In genomic region chr5:67720162-67720772, GRCh38 we compare ENCODE assay signal across 36 cellular contexts.
A peak's percentile ranks its signal among the peaks of the same experiment; 100 is the strongest.
DNase-seq lines count a peak whose midpoint lies in the region; ATAC-seq, FAIRE-seq and TF ChIP-seq lines count a peak whose summit lies in the region.
"Had no signal": no experiment of that assay in that cellular context is flagged by ENCODE, and none has a peak within 500 bp of the region (broad histone marks: within the 10 kb centered on the region; RNA-seq: fewer than 3 reads in every experiment).

No MANE protein-coding gene starts in this region.

- POLR2A ChIA-PET in HepG2 (lab: Yijun Ruan, JAX), result no interaction called here
- POLR2A ChIA-PET in Caco-2 (lab: Charles Lee), result no interaction called here
- POLR2A ChIA-PET in K562 (lab: Yijun Ruan, JAX), result no interaction called here

- H3K27ac Mint-ChIP-seq in Caco-2 (ENCODE audit: unreplicated experiment), result peak overlapping the region; percentile 2
- peak overlapping the region; percentile 14 for H3K27ac Mint-ChIP-seq in central memory CD8-positive, alpha-beta T cell (ENCODE audit: low read depth)
- H3K27ac Mint-ChIP-seq in type B pancreatic cell, result no peak overlapping the region
- H3K27ac Mint-ChIP-seq: B cell; CD14-positive monocyte; CD4-positive, alpha-beta memory T cell; CD4-positive, alpha-beta T cell; CD4-positive, CD25-positive, alpha-beta regulatory T cell; CD8-positive, alpha-beta memory T cell; CD8-positive, alpha-beta T cell had no signal

- peaks cover 10% of the 10 kb centered on the region for H3K9me3 Mint-ChIP-seq in Caco-2 (ENCODE audit: unreplicated experiment)
- no peaks in the 10 kb centered on the region for H3K9me3 Mint-ChIP-seq in central memory CD8-positive, alpha-beta T cell
- no peaks in the 10 kb centered on the region for H3K9me3 Mint-ChIP-seq in type B pancreatic cell
- H3K9me3 Mint-ChIP-seq: CD4-positive, alpha-beta memory T cell; CD4-positive, alpha-beta T cell; CD4-positive, CD25-positive, alpha-beta regulatory T cell; CD8-positive, alpha-beta memory T cell; CD8-positive, alpha-beta T cell had no signal

- BruUV-seq in HepG2 (replicated peaks; lab: Mats Ljungman, UMichigan) (no TSS peak), Caco-2 (replicated peaks; lab: Mats Ljungman, UMichigan) (no TSS peak), K562 (replicated peaks; lab: Mats Ljungman, UMichigan) (no TSS peak)

- H3K4me1 ChIP-seq in HepG2 (ENCODE audit: insufficient read depth, low read length), result no peaks in the 10 kb centered on the region
- H3K4me1 ChIP-seq in right lobe of liver, result no peaks in the 10 kb centered on the region
- no peaks in the 10 kb centered on the region for H3K4me1 ChIP-seq in Caco-2
- H3K4me1 ChIP-seq in K562 (replicated peaks in 1 of 2; ENCODE audit: control insufficient read depth in 2 of 2, insufficient read depth in 2 of 2, low read length in 2 of 2), result no peaks in the 10 kb centered on the region
- H3K4me1 ChIP-seq: A549; BE2C; BLaER1; BLaER1 treated with 17β-estradiol and CSF1 and Interleukin-3, amounts not matched to agents 10 nM and 100 nM had no signal

- TF ChIP-seq CTCF in HepG2 (CRISPR knock-in tag; IDR thresholded peaks at IDR 0.05) (no peak), right lobe of liver (IDR thresholded peaks at IDR 0.05) (no peak), Caco-2 (IDR thresholded peaks at IDR 0.05; ENCODE audit: insufficient read depth in 1 of 2, low read depth in 1 of 2, low read length in 1 of 2, severe bottlenecking in 1 of 2, unreplicated experiment in 1 of 2) (no peak), K562 (IDR thresholded peaks at IDR 0.05 in 2 of 3, conservative IDR thresholded peaks at IDR 0.05 in 1 of 3; ENCODE audit: insufficient read depth in 2 of 3, low read depth in 1 of 3, low read length in 3 of 3) (no peak), type B pancreatic cell (conservative IDR thresholded peaks at IDR 0.05) (no peak)

- CTCF ChIA-PET in HepG2 (lab: Yijun Ruan, JAX; ENCODE audit: low intra/inter-chr PET ratio, low total read pairs) (no interaction called here), Caco-2 (lab: Charles Lee) (no interaction called here), K562 (lab: Yijun Ruan, JAX; ENCODE audit: low intra/inter-chr PET ratio) (no interaction called here)

- H3K27ac ChIP-seq in HepG2 (ENCODE audit: extremely low read length, insufficient read depth, low read length), result no peak overlapping the region
- H3K27ac ChIP-seq in right lobe of liver, result no peak overlapping the region
- H3K27ac ChIP-seq in K562 (ENCODE audit: extremely low read depth, low read depth, low read length), result no peak overlapping the region
- H3K27ac ChIP-seq: 22Rv1; A549; BLaER1; BLaER1 treated with 17β-estradiol and CSF1 and Interleukin-3, amounts not matched to agents 10 nM and 100 nM; C4-2B had no signal

- H4K20me1 ChIP-seq in HepG2 (ENCODE audit: insufficient read depth, low read length) (no peaks in the 10 kb centered on the region), K562 (replicated peaks; ENCODE audit: control insufficient read depth, insufficient read depth, low read length) (no peaks in the 10 kb centered on the region)
- H4K20me1 ChIP-seq: BLaER1; BLaER1 treated with 17β-estradiol and CSF1 and Interleukin-3, amounts not matched to agents 10 nM and 100 nM had no signal

- H2AFZ ChIP-seq in HepG2 (ENCODE audit: low read length) (no peak overlapping the region), K562 (ENCODE audit: low read depth, low read length) (no peak overlapping the region)

- H3K79me2 ChIP-seq in HepG2 (ENCODE audit: insufficient read depth, low read length) (no peaks in the 10 kb centered on the region), K562 (ENCODE audit: control insufficient read depth, insufficient read depth, low read length) (no peaks in the 10 kb centered on the region)

- H3K4me1 Mint-ChIP-seq in Caco-2 (ENCODE audit: low read depth, unreplicated experiment) (no peaks in the 10 kb centered on the region), type B pancreatic cell (ENCODE audit: unreplicated experiment) (no peaks in the 10 kb centered on the region)
- H3K4me1 Mint-ChIP-seq in central memory CD8-positive, alpha-beta T cell, result no peaks in the 10 kb centered on the region
- H3K4me1 Mint-ChIP-seq: B cell; CD14-positive monocyte; CD4-positive, alpha-beta memory T cell; CD4-positive, CD25-positive, alpha-beta regulatory T cell; CD8-positive, alpha-beta memory T cell had no signal

- FAIRE-seq in HepG2 (lab: Jason Lieb, UNC) (no peak), K562 (lab: Jason Lieb, UNC) (no peak)
- FAIRE-seq: A204.1, A549, D721Med had no signal

- no peaks in the 10 kb centered on the region for H3K27me3 ChIP-seq in HepG2 (ENCODE audit: control insufficient read depth in 1 of 2, insufficient read depth in 2 of 2, low read length in 2 of 2)
- H3K27me3 ChIP-seq in right lobe of liver, result no peaks in the 10 kb centered on the region
- no peaks in the 10 kb centered on the region for H3K27me3 ChIP-seq in Caco-2 (replicated peaks; ENCODE audit: control insufficient read depth, insufficient read depth, low read length)
- H3K27me3 ChIP-seq in K562 (ENCODE audit: control insufficient read depth in 2 of 2, insufficient read depth in 2 of 2, low read length in 2 of 2), result no peaks in the 10 kb centered on the region
- H3K27me3 ChIP-seq: BE2C; BLaER1; BLaER1 treated with 17β-estradiol and CSF1 and Interleukin-3, amounts not matched to agents 10 nM and 100 nM had no signal

- no peak for TF ChIP-seq POLR2A in HepG2 (IDR thresholded peaks at IDR 0.05; ENCODE audit: insufficient read depth in 1 of 2, low read depth in 2 of 2, low read length in 2 of 2)
- no peak for TF ChIP-seq POLR2A in right lobe of liver (IDR thresholded peaks at IDR 0.05)
- no peak for TF ChIP-seq POLR2A in K562 (conservative IDR thresholded peaks at IDR 0.05)

- intact Hi-C loops in HepG2 (cut with micrococcal nuclease; ENCODE audit: unreplicated experiment), result no loop called here
- intact Hi-C loops in right lobe of liver (cut with DNase I), result no loop called here
- intact Hi-C loops in Caco-2 (cut with micrococcal nuclease; ENCODE audit: unreplicated experiment), result no loop called here
- intact Hi-C loops in K562 (cut with micrococcal nuclease), result no loop called here

- H3K4me2 ChIP-seq in HepG2 (ENCODE audit: low read depth, low read length), result no peak overlapping the region
- H3K4me2 ChIP-seq in K562 (ENCODE audit: insufficient read depth, low read length), result no peak overlapping the region
- H3K4me2 ChIP-seq: A549; BLaER1; BLaER1 treated with 17β-estradiol and CSF1 and Interleukin-3, amounts not matched to agents 10 nM and 100 nM had no signal

- ATAC-seq in HepG2 (no peak), right lobe of liver (no peak), K562 (no peak)
- ATAC-seq in central memory CD8-positive, alpha-beta T cell (replicated peaks; ENCODE audit: extremely low read depth, poor library complexity, severe bottlenecking), result no peak
- ATAC-seq: A549; CD8-positive, alpha-beta T cell had no signal

- H3K9me3 ChIP-seq in HepG2 (ENCODE audit: low read length) (no peaks in the 10 kb centered on the region), right lobe of liver (no peaks in the 10 kb centered on the region), Caco-2 (no peaks in the 10 kb centered on the region), K562 (replicated peaks; ENCODE audit: control insufficient read depth, insufficient read depth, low read depth, low read length) (no peaks in the 10 kb centered on the region)
- H3K9me3 ChIP-seq: A549; BE2C; BLaER1; BLaER1 treated with 17β-estradiol and CSF1 and Interleukin-3, amounts not matched to agents 10 nM and 100 nM had no signal

- H3K36me3 ChIP-seq in HepG2 (replicated peaks in 1 of 2; ENCODE audit: control insufficient read depth in 1 of 2, insufficient read depth in 2 of 2, low read length in 2 of 2), result no peaks in the 10 kb centered on the region
- H3K36me3 ChIP-seq in right lobe of liver, result no peaks in the 10 kb centered on the region
- no peaks in the 10 kb centered on the region for H3K36me3 ChIP-seq in Caco-2 (ENCODE audit: control insufficient read depth, insufficient read depth, low read length)
- H3K36me3 ChIP-seq in K562 (ENCODE audit: control insufficient read depth, insufficient read depth, low read length), result no peaks in the 10 kb centered on the region
- H3K36me3 ChIP-seq: BE2C; BLaER1; BLaER1 treated with 17β-estradiol and CSF1 and Interleukin-3, amounts not matched to agents 10 nM and 100 nM had no signal

- 59% methylated on average over 2 of the region's 2 CpGs for WGBS in HepG2 (ENCODE audit: low lambda C conversion rate)
- WGBS in right lobe of liver (ENCODE audit: insufficient coverage, low coverage, low lambda C conversion rate, missing lambda C conversion rate), result 89% methylated on average over 2 of the region's 2 CpGs
- WGBS in K562 (ENCODE audit: insufficient coverage, low coverage, missing lambda C conversion rate), result 0% methylated on average over 1 of the region's 2 CpGs

- H3K9me1 ChIP-seq in K562 (ENCODE audit: control insufficient read depth, insufficient read depth, low read length), result no peaks in the 10 kb centered on the region

- DNase-seq in HepG2 (ENCODE audit: low spot score) (no peak), right lobe of liver (no peak), Caco-2 (no peak), K562 (ENCODE audit: extremely low read depth in 1 of 4, low spot score in 3 of 4) (no peak), type B pancreatic cell (ENCODE audit: extremely low spot score, unreplicated experiment) (no peak)
- DNase-seq in central memory CD8-positive, alpha-beta T cell (ENCODE audit: low spot score in 2 of 2), result no peak
- DNase-seq in stimulated activated CD4-positive, alpha-beta T cell treated with anti-CD3 and anti-CD28 coated beads, Interleukin-2, amount 100 ng/mL, for 24 hours, result no peak
- no peak for DNase-seq in activated CD4-positive, CD25-positive, alpha-beta regulatory T cell (lab: John Stamatoyannopoulos, UW)
- DNase-seq: 8988T; ACHN; AML-193; BE2C; C1 segment of cervical spinal cord; Calu3; CD4-positive, alpha-beta memory T cell; CD4-positive, alpha-beta T cell; CD4-positive, CD25-positive, alpha-beta regulatory T cell; CD8-positive, alpha-beta memory T cell; CD8-positive, alpha-beta T cell; COR-L47; DMS 273 treated with DMSO at 0.1 percent for 48 hours; DMS153; DMS53; DMS79; DMS79 treated with DMSO at 0.1 percent for 48 hours; DND-41; EL had no signal

- H3K4me3 ChIP-seq in HepG2 (replicated peaks in 1 of 3; ENCODE audit: insufficient read depth in 1 of 3, low read depth in 2 of 3, low read length in 3 of 3) (no peak overlapping the region), right lobe of liver (no peak overlapping the region), Caco-2 (ENCODE audit: low read depth, low read length) (no peak overlapping the region), K562 (no peak overlapping the region)
- H3K4me3 ChIP-seq: A549; BLaER1; BLaER1 treated with 17β-estradiol and CSF1 and Interleukin-3, amounts not matched to agents 10 nM and 100 nM had no signal

- H3K4me3 Mint-ChIP-seq in Caco-2 (ENCODE audit: unreplicated experiment) (no peak overlapping the region), type B pancreatic cell (no peak overlapping the region)
- H3K4me3 Mint-ChIP-seq in central memory CD8-positive, alpha-beta T cell, result no peak overlapping the region
- H3K4me3 Mint-ChIP-seq: B cell; CD14-positive monocyte; CD4-positive, alpha-beta memory T cell; CD4-positive, alpha-beta T cell; CD4-positive, CD25-positive, alpha-beta regulatory T cell; CD8-positive, alpha-beta memory T cell; CD8-positive, alpha-beta T cell had no signal

- H3K36me3 Mint-ChIP-seq in Caco-2 (ENCODE audit: insufficient read depth, unreplicated experiment) (no peaks in the 10 kb centered on the region), type B pancreatic cell (no peaks in the 10 kb centered on the region)
- no peaks in the 10 kb centered on the region for H3K36me3 Mint-ChIP-seq in central memory CD8-positive, alpha-beta T cell (ENCODE audit: insufficient read depth)
- H3K36me3 Mint-ChIP-seq: CD14-positive monocyte; CD4-positive, alpha-beta memory T cell; CD4-positive, CD25-positive, alpha-beta regulatory T cell; CD8-positive, alpha-beta memory T cell; CD8-positive, alpha-beta T cell had no signal

- in situ Hi-C loops in HepG2 (cut with HindIII; ENCODE audit: extremely low pct_ligation_motif_present, low pct_unique_long_range_greater_than_20kb) (no loop called here), K562 (cut with MboI) (no loop called here)

- TF ChIP-seq EP300 in HepG2 (IDR thresholded peaks at IDR 0.05; ENCODE audit: low read depth in 2 of 2, low read length in 2 of 2), result no peak
- no peak for TF ChIP-seq EP300 in HepG2 (CRISPR knock-in tag; IDR thresholded peaks at IDR 0.05; ENCODE audit: borderline replicate concordance)
- TF ChIP-seq EP300 in K562 (IDR thresholded peaks at IDR 0.05; ENCODE audit: low read length), result no peak

- H3K9ac ChIP-seq in HepG2 (ENCODE audit: insufficient read depth, low read depth, low read length) (no peak overlapping the region), K562 (ENCODE audit: insufficient read depth in 1 of 2, low read depth in 2 of 2, low read length in 2 of 2) (no peak overlapping the region)
- H3K9ac ChIP-seq: BLaER1; BLaER1 treated with 17β-estradiol and CSF1 and Interleukin-3, amounts not matched to agents 10 nM and 100 nM had no signal

- H3K27me3 Mint-ChIP-seq in Caco-2 (ENCODE audit: insufficient read depth, unreplicated experiment) (no peaks in the 10 kb centered on the region), type B pancreatic cell (no peaks in the 10 kb centered on the region)
- no peaks in the 10 kb centered on the region for H3K27me3 Mint-ChIP-seq in central memory CD8-positive, alpha-beta T cell
- H3K27me3 Mint-ChIP-seq: CD4-positive, alpha-beta T cell had no signal

- no peak for TF ChIP-seq RAD21 in HepG2 (CRISPR knock-in tag; IDR thresholded peaks at IDR 0.05)
- TF ChIP-seq RAD21 in K562 (CRISPR knock-in tag; conservative IDR thresholded peaks at IDR 0.05 in 1 of 2, IDR thresholded peaks at IDR 0.05 in 1 of 2), result no peak

Comparison
In these comparisons a context has a peak if more than half of its experiments do, and no peak if none do; other contexts are left out.
1. Of the 241 proteins assayed by ChIP-seq in both HepG2 and K562: peak only in HepG2: none; only in K562: PCBP2; in both: HNRNPK and PCBP1; in neither: 238.